Comparison of ENCODE assay signal across 16 cellular contexts in genomic region chr3:78670087-78670486, GRCh38.
DNase-seq lines count a peak whose midpoint lies in the region; ATAC-seq, FAIRE-seq and TF ChIP-seq lines count a peak whose summit lies in the region.
"Had no signal": no experiment of that assay in that cellular context is flagged by ENCODE, and none has a peak within 500 bp of the region (broad histone marks: within the 10 kb centered on the region; RNA-seq: fewer than 3 reads in every experiment).

No MANE protein-coding gene starts in this region.

- no peak overlapping the region for H3K9ac ChIP-seq in kidney (ENCODE audit: low read length in 2 of 2)

- H3K27me3 Mint-ChIP-seq in GM23338 (ENCODE audit: insufficient read depth, low read depth, poor library complexity) = no peaks in the 10 kb centered on the region
- no peaks in the 10 kb centered on the region for H3K27me3 Mint-ChIP-seq in activated CD4-positive, alpha-beta T cell treated with anti-CD3 and anti-CD28 coated beads, Interleukin-2, amount 10 ng/mL, durations not matched to agents 7 days and 5 days
- H3K27me3 Mint-ChIP-seq: CD4-positive, alpha-beta memory T cell had no signal

- H4K20me1 ChIP-seq in GM23338 (replicated peaks; ENCODE audit: insufficient read depth) = no peaks in the 10 kb centered on the region

- H2AFZ ChIP-seq in GM23338 = no peak overlapping the region

- no peak overlapping the region for H3K4me3 Mint-ChIP-seq in GM23338
- no peak overlapping the region for H3K4me3 Mint-ChIP-seq in activated CD4-positive, alpha-beta T cell treated with anti-CD3 and anti-CD28 coated beads, Interleukin-2, amount 10 ng/mL, durations not matched to agents 7 days and 5 days
- H3K4me3 Mint-ChIP-seq: CD4-positive, alpha-beta memory T cell had no signal

- H3K4me1 ChIP-seq in GM23338 (ENCODE audit: insufficient read depth) (no peaks in the 10 kb centered on the region; the same call in 1 of the 2 replicates), kidney (ENCODE audit: control insufficient read depth in 1 of 2, insufficient read depth in 1 of 2, low read depth in 1 of 2, low read length in 2 of 2) (no peaks in the 10 kb centered on the region)
- H3K4me1 ChIP-seq: BE2C had no signal

- no peaks in the 10 kb centered on the region for H3F3A ChIP-seq in GM23338 (replicated peaks; ENCODE audit: low read depth)

- H3K27ac Mint-ChIP-seq in GM23338 = peak overlapping the region; percentile 40; the same call in 1 of the 2 replicates
- H3K27ac Mint-ChIP-seq in activated CD4-positive, alpha-beta T cell treated with anti-CD3 and anti-CD28 coated beads, Interleukin-2, amount 10 ng/mL, durations not matched to agents 7 days and 5 days = no peak overlapping the region
- H3K27ac Mint-ChIP-seq: CD4-positive, alpha-beta memory T cell had no signal

- no peaks in the 10 kb centered on the region for H3K9me3 ChIP-seq in kidney (ENCODE audit: control insufficient read depth in 1 of 2, low read length in 2 of 2)
- H3K9me3 ChIP-seq: BE2C had no signal

- H3K4me2 ChIP-seq in GM23338 = no peak overlapping the region

- TF ChIP-seq CTCF in GM23338 (conservative IDR thresholded peaks at IDR 0.05; ENCODE audit: low read depth in 2 of 2) (no peak), kidney (IDR thresholded peaks at IDR 0.05; ENCODE audit: borderline replicate concordance, extremely low read depth, insufficient read depth) (no peak)

- peaks cover 25% of the 10 kb centered on the region for H3K36me3 Mint-ChIP-seq in GM23338 (ENCODE audit: low read depth)
- no peaks in the 10 kb centered on the region for H3K36me3 Mint-ChIP-seq in activated CD4-positive, alpha-beta T cell treated with anti-CD3 and anti-CD28 coated beads, Interleukin-2, amount 10 ng/mL, durations not matched to agents 7 days and 5 days (ENCODE audit: low read depth)
- H3K36me3 Mint-ChIP-seq: CD4-positive, alpha-beta memory T cell had no signal

- peaks cover 2% of the 10 kb centered on the region; the same call in 1 of the 2 replicates for H3K9me2 ChIP-seq in GM23338 (ENCODE audit: insufficient read depth)

- H3K9me3 Mint-ChIP-seq in GM23338 = peaks cover 7% of the 10 kb centered on the region
- no peaks in the 10 kb centered on the region for H3K9me3 Mint-ChIP-seq in activated CD4-positive, alpha-beta T cell treated with anti-CD3 and anti-CD28 coated beads, Interleukin-2, amount 10 ng/mL, durations not matched to agents 7 days and 5 days

- H3K36me3 ChIP-seq in GM23338 (ENCODE audit: insufficient read depth) (peaks cover 18% of the 10 kb centered on the region), kidney (ENCODE audit: control insufficient read depth in 1 of 2, insufficient read depth in 2 of 2, low read length in 2 of 2) (no peaks in the 10 kb centered on the region)
- H3K36me3 ChIP-seq: BE2C had no signal

- H3K79me2 ChIP-seq in GM23338 (replicated peaks; ENCODE audit: insufficient read depth) = no peaks in the 10 kb centered on the region

- intact Hi-C loops in kidney (cut with DNase I) = no loop called here

- POLR2A ChIA-PET in activated CD4-positive, alpha-beta T cell treated with anti-CD3 and anti-CD28 coated beads, Interleukin-2, amount 10 ng/mL, durations not matched to agents 7 days and 5 days (lab: Charles Lee) = no interaction called here

- H3K4me1 Mint-ChIP-seq in GM23338 = peaks cover 10% of the 10 kb centered on the region; the same call in 2 of the 3 replicates
- no peaks in the 10 kb centered on the region for H3K4me1 Mint-ChIP-seq in activated CD4-positive, alpha-beta T cell treated with anti-CD3 and anti-CD28 coated beads, Interleukin-2, amount 10 ng/mL, durations not matched to agents 7 days and 5 days
- H3K4me1 Mint-ChIP-seq: CD4-positive, alpha-beta memory T cell had no signal

- CTCF ChIA-PET in activated CD4-positive, alpha-beta T cell treated with anti-CD3 and anti-CD28 coated beads, Interleukin-2, amount 10 ng/mL, durations not matched to agents 7 days and 5 days (lab: Charles Lee) = no interaction called here

- H3K27ac ChIP-seq in GM23338 (ENCODE audit: low read depth) = no peak overlapping the region
- no peak overlapping the region for H3K27ac ChIP-seq in kidney (ENCODE audit: low read depth in 2 of 2, low read length in 2 of 2)

- no peaks in the 10 kb centered on the region for H3K27me3 ChIP-seq in GM23338 (ENCODE audit: insufficient read depth)
- H3K27me3 ChIP-seq: BE2C had no signal

- no peak for ATAC-seq in GM23338
- ATAC-seq: HepG2, Panc1 had no signal

- no peak for FAIRE-seq in kidney (lab: Jason Lieb, UNC)
- FAIRE-seq: HepG2 had no signal

- H3K4me3 ChIP-seq in GM23338 = no peak overlapping the region
- no peak overlapping the region for H3K4me3 ChIP-seq in kidney (ENCODE audit: low read length in 2 of 2)

- DNase-seq in GM23338 (ENCODE audit: low spot score) (no peak), NCI-H748 treated with DMSO at 0.1 percent for 48 hours (lab: John Stamatoyannopoulos, UW) (peak; percentile 56), astrocyte of the hippocampus (ENCODE audit: low read depth, low spot score) (peak; percentile 43), myocyte (ENCODE audit: low read depth) (peak; percentile 18), dermis blood vessel endothelial cell (no peak), kidney (no peak)
- DNase-seq in activated CD4-positive, alpha-beta T cell treated with anti-CD3 and anti-CD28 coated beads, Interleukin-2, amount 10 ng/mL, durations not matched to agents 7 days and 5 days = no peak
- DNase-seq: BE2C; CD4-positive, alpha-beta memory T cell; HCEC 1CT; MM.1S; NCI-H2029; NCI-H526 treated with DMSO at 0.1 percent for 48 hours; SIG-M5 had no signal

TF ChIP-seq in GM23338, 12 proteins besides CTCF, POLR2A, EP300 and RAD21 (continues in another document):
- no peak for TF ChIP-seq ZNF114 (CRISPR knock-in tag; IDR thresholded peaks at IDR 0.05)
- TF ChIP-seq, protein P1, sequence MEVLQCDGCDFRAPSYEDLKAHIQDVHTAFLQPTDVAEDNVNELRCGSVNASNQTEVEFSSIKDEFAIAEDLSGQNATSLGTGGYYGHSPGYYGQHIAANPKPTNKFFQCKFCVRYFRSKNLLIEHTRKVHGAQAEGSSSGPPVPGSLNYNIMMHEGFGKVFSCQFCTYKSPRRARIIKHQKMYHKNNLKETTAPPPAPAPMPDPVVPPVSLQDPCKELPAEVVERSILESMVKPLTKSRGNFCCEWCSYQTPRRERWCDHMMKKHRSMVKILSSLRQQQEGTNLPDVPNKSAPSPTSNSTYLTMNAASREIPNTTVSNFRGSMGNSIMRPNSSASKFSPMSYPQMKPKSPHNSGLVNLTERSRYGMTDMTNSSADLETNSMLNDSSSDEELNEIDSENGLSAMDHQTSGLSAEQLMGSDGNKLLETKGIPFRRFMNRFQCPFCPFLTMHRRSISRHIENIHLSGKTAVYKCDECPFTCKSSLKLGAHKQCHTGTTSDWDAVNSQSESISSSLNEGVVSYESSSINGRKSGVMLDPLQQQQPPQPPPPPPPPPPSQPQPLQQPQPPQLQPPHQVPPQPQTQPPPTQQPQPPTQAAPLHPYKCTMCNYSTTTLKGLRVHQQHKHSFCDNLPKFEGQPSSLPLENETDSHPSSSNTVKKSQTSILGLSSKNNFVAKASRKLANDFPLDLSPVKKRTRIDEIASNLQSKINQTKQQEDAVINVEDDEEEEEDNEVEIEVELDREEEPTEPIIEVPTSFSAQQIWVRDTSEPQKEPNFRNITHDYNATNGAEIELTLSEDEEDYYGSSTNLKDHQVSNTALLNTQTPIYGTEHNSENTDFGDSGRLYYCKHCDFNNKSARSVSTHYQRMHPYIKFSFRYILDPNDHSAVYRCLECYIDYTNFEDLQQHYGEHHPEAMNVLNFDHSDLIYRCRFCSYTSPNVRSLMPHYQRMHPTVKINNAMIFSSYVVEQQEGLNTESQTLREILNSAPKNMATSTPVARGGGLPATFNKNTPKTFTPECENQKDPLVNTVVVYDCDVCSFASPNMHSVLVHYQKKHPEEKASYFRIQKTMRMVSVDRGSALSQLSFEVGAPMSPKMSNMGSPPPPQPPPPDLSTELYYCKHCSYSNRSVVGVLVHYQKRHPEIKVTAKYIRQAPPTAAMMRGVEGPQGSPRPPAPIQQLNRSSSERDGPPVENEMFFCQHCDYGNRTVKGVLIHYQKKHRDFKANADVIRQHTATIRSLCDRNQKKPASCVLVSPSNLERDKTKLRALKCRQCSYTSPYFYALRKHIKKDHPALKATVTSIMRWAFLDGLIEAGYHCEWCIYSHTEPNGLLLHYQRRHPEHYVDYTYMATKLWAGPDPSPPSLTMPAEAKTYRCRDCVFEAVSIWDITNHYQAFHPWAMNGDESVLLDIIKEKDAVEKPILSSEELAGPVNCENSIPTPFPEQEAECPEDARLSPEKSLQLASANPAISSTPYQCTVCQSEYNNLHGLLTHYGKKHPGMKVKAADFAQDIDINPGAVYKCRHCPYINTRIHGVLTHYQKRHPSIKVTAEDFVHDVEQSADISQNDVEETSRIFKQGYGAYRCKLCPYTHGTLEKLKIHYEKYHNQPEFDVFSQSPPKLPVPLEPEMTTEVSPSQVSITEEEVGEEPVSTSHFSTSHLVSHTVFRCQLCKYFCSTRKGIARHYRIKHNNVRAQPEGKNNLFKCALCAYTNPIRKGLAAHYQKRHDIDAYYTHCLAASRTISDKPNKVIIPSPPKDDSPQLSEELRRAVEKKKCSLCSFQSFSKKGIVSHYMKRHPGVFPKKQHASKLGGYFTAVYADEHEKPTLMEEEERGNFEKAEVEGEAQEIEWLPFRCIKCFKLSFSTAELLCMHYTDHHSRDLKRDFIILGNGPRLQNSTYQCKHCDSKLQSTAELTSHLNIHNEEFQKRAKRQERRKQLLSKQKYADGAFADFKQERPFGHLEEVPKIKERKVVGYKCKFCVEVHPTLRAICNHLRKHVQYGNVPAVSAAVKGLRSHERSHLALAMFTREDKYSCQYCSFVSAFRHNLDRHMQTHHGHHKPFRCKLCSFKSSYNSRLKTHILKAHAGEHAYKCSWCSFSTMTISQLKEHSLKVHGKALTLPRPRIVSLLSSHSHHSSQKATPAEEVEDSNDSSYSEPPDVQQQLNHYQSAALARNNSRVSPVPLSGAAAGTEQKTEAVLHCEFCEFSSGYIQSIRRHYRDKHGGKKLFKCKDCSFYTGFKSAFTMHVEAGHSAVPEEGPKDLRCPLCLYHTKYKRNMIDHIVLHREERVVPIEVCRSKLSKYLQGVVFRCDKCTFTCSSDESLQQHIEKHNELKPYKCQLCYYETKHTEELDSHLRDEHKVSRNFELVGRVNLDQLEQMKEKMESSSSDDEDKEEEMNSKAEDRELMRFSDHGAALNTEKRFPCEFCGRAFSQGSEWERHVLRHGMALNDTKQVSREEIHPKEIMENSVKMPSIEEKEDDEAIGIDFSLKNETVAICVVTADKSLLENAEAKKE (CRISPR knock-in tag; IDR thresholded peaks at IDR 0.05) = no peak
- TF ChIP-seq EZH2 (IDR thresholded peaks at IDR 0.05; ENCODE audit: low read depth, unreplicated experiment) = no peak
- no peak for TF ChIP-seq STAT1 (IDR thresholded peaks at IDR 0.05; ENCODE audit: unreplicated experiment)
- no peak for TF ChIP-seq JUNB (IDR thresholded peaks at IDR 0.05; ENCODE audit: unreplicated experiment)
- no peak for TF ChIP-seq ZNF331 (CRISPR knock-in tag; IDR thresholded peaks at IDR 0.05; ENCODE audit: low read depth)
- no peak for TF ChIP-seq EZH2phosphoT487 (IDR thresholded peaks at IDR 0.05; ENCODE audit: unreplicated experiment)
- no peak for TF ChIP-seq NANOG (IDR thresholded peaks at IDR 0.05; ENCODE audit: borderline replicate concordance)
- TF ChIP-seq CREB1 (CRISPR knock-in tag; IDR thresholded peaks at IDR 0.05; ENCODE audit: low read depth) = no peak
- no peak for TF ChIP-seq POLR2AphosphoS5 (IDR thresholded peaks at IDR 0.05; ENCODE audit: low read depth)

Comparison
In these comparisons a context has a peak if more than half of its experiments do, and no peak if none do; other contexts are left out.
1. DNase-seq: peak in NCI-H748 treated with DMSO at 0.1 percent for 48 hours (single experiment), astrocyte of the hippocampus (single experiment) and myocyte (single experiment); none in GM23338 (single experiment), dermis blood vessel endothelial cell (single experiment), activated CD4-positive, alpha-beta T cell treated with anti-CD3 and anti-CD28 coated beads, Interleukin-2, amount 10 ng/mL, durations not matched to agents 7 days and 5 days (single experiment) and kidney (single experiment).